ENCODE assay signal across 18 cellular contexts in genomic region chr18:25621144-25621543, GRCh38.
"Had no signal": no experiment of that assay in that cellular context is flagged by ENCODE, and none has a peak within 500 bp of the region (broad histone marks: within the 10 kb centered on the region; RNA-seq: fewer than 3 reads in every experiment).

No MANE protein-coding gene starts in this region.

- H3K27ac ChIP-seq: body of pancreas, epithelial cell of prostate, lower lobe of right lung, neural progenitor cell, psoas muscle, thoracic aorta, upper lobe of right lung, WERI-Rb-1 had no signal

- H3K9me3 ChIP-seq: thoracic aorta, upper lobe of right lung had no signal

- H3K4me1 ChIP-seq: body of pancreas, lower lobe of right lung, psoas muscle, upper lobe of right lung had no signal

- H3K4me3 ChIP-seq: body of pancreas, lower lobe of right lung, neural progenitor cell, psoas muscle, thoracic aorta, upper lobe of right lung had no signal

- H3K36me3 ChIP-seq: lower lobe of right lung, neural progenitor cell, thoracic aorta, upper lobe of right lung, WERI-Rb-1 had no signal

- ATAC-seq: activated CD8-positive, alpha-beta memory T cell treated with anti-CD3 and anti-CD28 coated beads, Interleukin-2, amount 10 ng/mL, durations not matched to agents 7 days and 5 days; body of pancreas; effector memory CD8-positive, alpha-beta T cell; left colon; lower lobe of right lung; psoas muscle; sciatic nerve; upper lobe of right lung had no signal

- DNase-seq: activated CD4-positive, alpha-beta T cell treated with anti-CD3 and anti-CD28 coated beads, Interleukin-2, amount 50 U/mL, for 48 hours; activated CD8-positive, alpha-beta memory T cell treated with anti-CD3 and anti-CD28 coated beads, Interleukin-2, amount 10 ng/mL, durations not matched to agents 7 days and 5 days; activated effector memory CD4-positive, alpha-beta T cell treated with Interleukin-2 at 50 U/mL for 16 hours; activated T-cell treated with anti-CD3 and anti-CD28 coated beads, Interleukin-2, amount 50 U/mL, for 24 hours; amniotic stem cell; body of pancreas; effector memory CD8-positive, alpha-beta T cell; left colon; lower lobe of right lung; midbrain; psoas muscle; stimulated activated CD4-positive, alpha-beta T cell treated with anti-CD3 and anti-CD28 coated beads, Interleukin-1b, Interleukin-23, amount 100 ng/mL, for 48 hours; upper lobe of right lung; WERI-Rb-1 had no signal

- H3K27me3 ChIP-seq: body of pancreas, neural progenitor cell, upper lobe of right lung had no signal
